ENCODE assay signal across 11 cellular contexts in genomic region chr1:166080277-166080964, GRCh38.
A peak's percentile ranks its signal among the peaks of the same experiment; 100 is the strongest.
DNase-seq lines count a peak whose midpoint lies in the region; ATAC-seq and TF ChIP-seq lines count a peak whose summit lies in the region.
"Had no signal": no experiment of that assay in that cellular context is flagged by ENCODE, and none has a peak within 500 bp of the region (broad histone marks: within the 10 kb centered on the region; RNA-seq: fewer than 3 reads in every experiment).

No MANE protein-coding gene starts in this region.

- WGBS in body of pancreas, 2 donors: 71 to 83% methylated on average over 9 of the region's 9 CpGs

- H3K27me3 ChIP-seq in BLaER1 (no peaks in the 10 kb centered on the region), body of pancreas (no peaks in the 10 kb centered on the region)

- no peaks in the 10 kb centered on the region for H3K9me3 Mint-ChIP-seq in activated CD4-positive, alpha-beta memory T cell treated with anti-CD3 and anti-CD28 coated beads, Interleukin-2, amount 10 ng/mL, durations not matched to agents 7 days and 5 days
- H3K9me3 Mint-ChIP-seq in mesothelial cell of epicardium: no peaks in the 10 kb centered on the region
- H3K9me3 Mint-ChIP-seq: activated naive CD4-positive, alpha-beta T cell treated with anti-CD3 and anti-CD28 coated beads, Interleukin-2, amount 50 U/mL, for 24 hours; T-helper 1 cell treated with Interleukin-12 subunit alpha and Interleukin-12 subunit beta and Interleukin-4 antibody, amounts not matched to agents 30 μg/mL and 1 μg/mL, for 36 hours had no signal

- CTCF ChIA-PET in activated CD4-positive, alpha-beta memory T cell treated with anti-CD3 and anti-CD28 coated beads, Interleukin-2, amount 10 ng/mL, durations not matched to agents 7 days and 5 days (lab: Charles Lee): no interaction called here

- peak; percentile 33 for DNase-seq in Daoy (ENCODE audit: low read depth)
- no peak for DNase-seq in activated CD4-positive, alpha-beta memory T cell treated with anti-CD3 and anti-CD28 coated beads, Interleukin-2, amount 10 ng/mL, durations not matched to agents 7 days and 5 days
- DNase-seq in left kidney (ENCODE audit: low read depth, low spot score): peak; percentile 55
- no peak for DNase-seq in NCI-H1092 (lab: John Stamatoyannopoulos, UW)
- no peak for DNase-seq in mesothelial cell of epicardium (ENCODE audit: low spot score in 2 of 2, unreplicated experiment in 2 of 2)
- DNase-seq in body of pancreas: no peak
- DNase-seq: AML-193 had no signal

- no peak overlapping the region for H3K4me3 ChIP-seq in BLaER1
- no peak overlapping the region for H3K4me3 ChIP-seq in body of pancreas

- H3K4me2 ChIP-seq in BLaER1: peak overlapping the region; percentile 63

- H3K4me1 Mint-ChIP-seq in activated CD4-positive, alpha-beta memory T cell treated with anti-CD3 and anti-CD28 coated beads, Interleukin-2, amount 10 ng/mL, durations not matched to agents 7 days and 5 days: peaks cover 34% of the 10 kb centered on the region
- H3K4me1 Mint-ChIP-seq in mesothelial cell of epicardium: no peaks in the 10 kb centered on the region

- H3K36me3 ChIP-seq in BLaER1: no peaks in the 10 kb centered on the region
- no peaks in the 10 kb centered on the region for H3K36me3 ChIP-seq in body of pancreas (replicated peaks in 1 of 2; ENCODE audit: insufficient read depth in 1 of 2, low read depth in 2 of 2)

- H3K9me3 ChIP-seq in BLaER1 (no peaks in the 10 kb centered on the region), body of pancreas (no peaks in the 10 kb centered on the region)

- intact Hi-C loops in body of pancreas (cut with DNase I): no loop called here

- peak overlapping the region; percentile 48 for H3K27ac Mint-ChIP-seq in activated CD4-positive, alpha-beta memory T cell treated with anti-CD3 and anti-CD28 coated beads, Interleukin-2, amount 10 ng/mL, durations not matched to agents 7 days and 5 days
- H3K27ac Mint-ChIP-seq in mesothelial cell of epicardium: no peak overlapping the region
- H3K27ac Mint-ChIP-seq: activated naive CD4-positive, alpha-beta T cell treated with anti-CD3 and anti-CD28 coated beads, Interleukin-2, amount 50 U/mL, for 24 hours; T-helper 1 cell treated with Interleukin-12 subunit alpha and Interleukin-12 subunit beta and Interleukin-4 antibody, amounts not matched to agents 30 μg/mL and 1 μg/mL, for 36 hours had no signal

- TF ChIP-seq POLR2A in body of pancreas (IDR thresholded peaks at IDR 0.05) (no peak), GM18505 (IDR thresholded peaks at IDR 0.05; ENCODE audit: borderline replicate concordance, extremely low read depth, insufficient read depth, insufficient read length) (no peak)

- H3K36me3 Mint-ChIP-seq in activated CD4-positive, alpha-beta memory T cell treated with anti-CD3 and anti-CD28 coated beads, Interleukin-2, amount 10 ng/mL, durations not matched to agents 7 days and 5 days (ENCODE audit: low read depth): no peaks in the 10 kb centered on the region
- H3K36me3 Mint-ChIP-seq in mesothelial cell of epicardium: no peaks in the 10 kb centered on the region
- H3K36me3 Mint-ChIP-seq: activated naive CD4-positive, alpha-beta T cell treated with anti-CD3 and anti-CD28 coated beads, Interleukin-2, amount 50 U/mL, for 24 hours had no signal

- H3K27ac ChIP-seq in BLaER1: peak overlapping the region; percentile 7; the same call in 1 of the 2 replicates
- H3K27ac ChIP-seq in body of pancreas: no peak overlapping the region

- H4K20me1 ChIP-seq in BLaER1: no peaks in the 10 kb centered on the region

- H3K4me3 Mint-ChIP-seq in activated CD4-positive, alpha-beta memory T cell treated with anti-CD3 and anti-CD28 coated beads, Interleukin-2, amount 10 ng/mL, durations not matched to agents 7 days and 5 days: peak overlapping the region; percentile 15
- no peak overlapping the region for H3K4me3 Mint-ChIP-seq in mesothelial cell of epicardium
- H3K4me3 Mint-ChIP-seq: activated naive CD4-positive, alpha-beta T cell treated with anti-CD3 and anti-CD28 coated beads, Interleukin-2, amount 50 U/mL, for 24 hours; T-helper 1 cell treated with Interleukin-12 subunit alpha and Interleukin-12 subunit beta and Interleukin-4 antibody, amounts not matched to agents 30 μg/mL and 1 μg/mL, for 36 hours had no signal

- H3K9ac ChIP-seq in BLaER1: no peak overlapping the region

- no peaks in the 10 kb centered on the region for H3K27me3 Mint-ChIP-seq in activated CD4-positive, alpha-beta memory T cell treated with anti-CD3 and anti-CD28 coated beads, Interleukin-2, amount 10 ng/mL, durations not matched to agents 7 days and 5 days
- H3K27me3 Mint-ChIP-seq in mesothelial cell of epicardium (ENCODE audit: low read depth): no peaks in the 10 kb centered on the region
- H3K27me3 Mint-ChIP-seq: activated naive CD4-positive, alpha-beta T cell treated with anti-CD3 and anti-CD28 coated beads, Interleukin-2, amount 50 U/mL, for 24 hours had no signal

- ATAC-seq in body of pancreas (no peak), GM18505 (IDR thresholded peaks at IDR 0.05; ENCODE audit: unreplicated experiment) (no peak)

- POLR2A ChIA-PET in activated CD4-positive, alpha-beta memory T cell treated with anti-CD3 and anti-CD28 coated beads, Interleukin-2, amount 10 ng/mL, durations not matched to agents 7 days and 5 days (lab: Charles Lee): no interaction called here

- no peak for TF ChIP-seq CTCF in mesothelial cell of epicardium (IDR thresholded peaks at IDR 0.05; ENCODE audit: unreplicated experiment)
- no peak for TF ChIP-seq CTCF in body of pancreas (IDR thresholded peaks at IDR 0.05)

- H3K4me1 ChIP-seq in BLaER1 (peaks cover 17% of the 10 kb centered on the region), body of pancreas (no peaks in the 10 kb centered on the region)

Comparison
In these comparisons a context has a peak if more than half of its experiments do, and no peak if none do; other contexts are left out.
1. DNase-seq: peak in Daoy (single experiment) and left kidney (single experiment); none in activated CD4-positive, alpha-beta memory T cell treated with anti-CD3 and anti-CD28 coated beads, Interleukin-2, amount 10 ng/mL, durations not matched to agents 7 days and 5 days (single experiment), NCI-H1092 (single experiment), mesothelial cell of epicardium (0 of 2) and body of pancreas (0 of 4).